ENCODE assay signal across 13 cellular contexts in the genomic region with DNA sequence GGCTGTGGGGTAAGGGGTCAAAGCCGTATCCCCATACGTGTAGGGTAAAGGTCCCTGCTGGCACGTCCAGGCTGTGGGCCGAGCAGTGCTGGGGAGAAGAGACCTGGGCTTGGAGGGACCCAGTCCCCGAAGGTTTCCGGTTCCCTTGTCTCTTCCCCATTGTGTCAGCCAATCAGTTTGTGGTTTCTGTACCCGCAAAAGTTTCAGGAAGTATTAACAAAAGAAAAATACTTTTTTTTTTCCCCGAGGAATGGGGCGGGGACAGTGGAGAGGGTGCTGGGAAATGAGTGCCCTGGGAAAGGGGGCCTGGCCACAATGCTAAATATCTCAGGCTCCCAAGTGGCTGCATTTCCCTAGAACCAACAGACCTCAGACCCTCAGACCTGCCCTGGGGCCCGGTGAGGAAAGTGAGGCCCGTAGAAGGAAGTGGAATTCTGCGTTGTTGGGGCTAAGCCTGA. TPM values are rescaled to one million over a fixed set of nuclear protein-coding genes. Genes with fewer than 3 reads are reported as not detected.
DNase-seq lines count a peak whose midpoint lies in the region; ATAC-seq, FAIRE-seq and TF ChIP-seq lines count a peak whose summit lies in the region.
"Had no signal": no experiment of that assay in that cellular context is flagged by ENCODE, and none has a peak within 500 bp of the region (broad histone marks: within the 10 kb centered on the region; RNA-seq: fewer than 3 reads in every experiment).

No MANE protein-coding gene starts in this region.

- H3K27ac Mint-ChIP-seq in activated CD4-positive, alpha-beta T cell treated with anti-CD3 and anti-CD28 coated beads, Interleukin-2, amount 10 ng/mL, durations not matched to agents 24 days and 14 days: peak overlapping the region; percentile 60
- peak overlapping the region in 1 of 3 donors; percentile 79 for H3K27ac Mint-ChIP-seq in IgD-negative memory B cell
- H3K27ac Mint-ChIP-seq in activated CD8-positive, alpha-beta T cell treated with anti-CD3 and anti-CD28 coated beads, Interleukin-2, amount 10 ng/mL, durations not matched to agents 7 days and 5 days: peak overlapping the region; percentile 43

- H3K9me3 Mint-ChIP-seq in activated CD4-positive, alpha-beta T cell treated with anti-CD3 and anti-CD28 coated beads, Interleukin-2, amount 10 ng/mL, durations not matched to agents 24 days and 14 days: no peaks in the 10 kb centered on the region
- no peaks in the 10 kb centered on the region for H3K9me3 Mint-ChIP-seq in IgD-negative memory B cell
- no peaks in the 10 kb centered on the region for H3K9me3 Mint-ChIP-seq in activated CD8-positive, alpha-beta T cell treated with anti-CD3 and anti-CD28 coated beads, Interleukin-2, amount 10 ng/mL, durations not matched to agents 7 days and 5 days (ENCODE audit: insufficient read depth)

- TF ChIP-seq CTCF in D721Med (IDR thresholded peaks at IDR 0.05; ENCODE audit: insufficient read depth, missing control alignments): no peak

- ATAC-seq in activated CD8-positive, alpha-beta T cell treated with anti-CD3 and anti-CD28 coated beads, Interleukin-2, amount 10 ng/mL, durations not matched to agents 7 days and 5 days: no peak
- no peak for ATAC-seq in HG02870 (IDR thresholded peaks at IDR 0.05; ENCODE audit: unreplicated experiment)
- ATAC-seq: HCT116, SK-N-SH treated with all-trans-retinoic acid at 6 μM for 48 hours had no signal

- POLR2A ChIA-PET in activated CD8-positive, alpha-beta T cell treated with anti-CD3 and anti-CD28 coated beads, Interleukin-2, amount 10 ng/mL, durations not matched to agents 7 days and 5 days (lab: Charles Lee): interaction anchor here (1.2 to 1.5 kb wide), 2 partner anchors 15 to 44 kb away, joined by 3 read pairs; partner anchors contain the start of genes AMD1 and CDK19

- H3K4me3 Mint-ChIP-seq in activated CD4-positive, alpha-beta T cell treated with anti-CD3 and anti-CD28 coated beads, Interleukin-2, amount 10 ng/mL, durations not matched to agents 24 days and 14 days: peak overlapping the region; percentile 26
- H3K4me3 Mint-ChIP-seq in IgD-negative memory B cell: peak overlapping the region in 3 of 4 donors; percentile 66 to 85 (median 80)
- no peak overlapping the region for H3K4me3 Mint-ChIP-seq in activated CD8-positive, alpha-beta T cell treated with anti-CD3 and anti-CD28 coated beads, Interleukin-2, amount 10 ng/mL, durations not matched to agents 7 days and 5 days

- FAIRE-seq in D721Med (lab: Jason Lieb, UNC): no peak
- FAIRE-seq: bronchial epithelial cell had no signal

- H3K36me3 Mint-ChIP-seq in activated CD4-positive, alpha-beta T cell treated with anti-CD3 and anti-CD28 coated beads, Interleukin-2, amount 10 ng/mL, durations not matched to agents 24 days and 14 days (ENCODE audit: low read depth): no peaks in the 10 kb centered on the region
- H3K36me3 Mint-ChIP-seq in IgD-negative memory B cell: no peaks in the 10 kb centered on the region
- no peaks in the 10 kb centered on the region for H3K36me3 Mint-ChIP-seq in activated CD8-positive, alpha-beta T cell treated with anti-CD3 and anti-CD28 coated beads, Interleukin-2, amount 10 ng/mL, durations not matched to agents 7 days and 5 days (ENCODE audit: low read depth)

- CTCF ChIA-PET in activated CD8-positive, alpha-beta T cell treated with anti-CD3 and anti-CD28 coated beads, Interleukin-2, amount 10 ng/mL, durations not matched to agents 7 days and 5 days (lab: Charles Lee): no interaction called here

- H3K4me1 Mint-ChIP-seq in activated CD4-positive, alpha-beta T cell treated with anti-CD3 and anti-CD28 coated beads, Interleukin-2, amount 10 ng/mL, durations not matched to agents 24 days and 14 days: peaks cover 12% of the 10 kb centered on the region
- peaks cover 0 to 4% (median 3%) of the 10 kb centered on the region in 3 donors for H3K4me1 Mint-ChIP-seq in IgD-negative memory B cell
- peaks cover 10% of the 10 kb centered on the region for H3K4me1 Mint-ChIP-seq in activated CD8-positive, alpha-beta T cell treated with anti-CD3 and anti-CD28 coated beads, Interleukin-2, amount 10 ng/mL, durations not matched to agents 7 days and 5 days (ENCODE audit: low read depth)

- no peaks in the 10 kb centered on the region for H3K27me3 Mint-ChIP-seq in activated CD4-positive, alpha-beta T cell treated with anti-CD3 and anti-CD28 coated beads, Interleukin-2, amount 10 ng/mL, durations not matched to agents 24 days and 14 days
- H3K27me3 Mint-ChIP-seq in IgD-negative memory B cell: no peaks in the 10 kb centered on the region
- H3K27me3 Mint-ChIP-seq in activated CD8-positive, alpha-beta T cell treated with anti-CD3 and anti-CD28 coated beads, Interleukin-2, amount 10 ng/mL, durations not matched to agents 7 days and 5 days (ENCODE audit: low read depth): no peaks in the 10 kb centered on the region

- intact Hi-C loops in activated CD4-positive, alpha-beta T cell treated with anti-CD3 and anti-CD28 coated beads, Interleukin-2, amount 10 ng/mL, durations not matched to agents 24 days and 14 days (cut with micrococcal nuclease): no loop called here
- intact Hi-C loops in posterior vena cava (cut with DNase I): no loop called here

- DNase-seq in activated CD4-positive, alpha-beta T cell treated with anti-CD3 and anti-CD28 coated beads, Interleukin-2, amount 10 ng/mL, durations not matched to agents 24 days and 14 days: peak; percentile 61
- no peak for DNase-seq in activated CD4-positive, alpha-beta T cell treated with anti-CD3 and anti-CD28 coated beads for 4 hours
- DNase-seq in activated CD8-positive, alpha-beta T cell treated with anti-CD3 and anti-CD28 coated beads, Interleukin-2, amount 10 ng/mL, durations not matched to agents 7 days and 5 days: no peak
- DNase-seq in posterior vena cava (ENCODE audit: low spot score) (peak; percentile 68), mesenteric fat pad (ENCODE audit: low spot score) (no peak), D721Med (ENCODE audit: insufficient read length, low spot score) (no peak)
- DNase-seq: NCI-H1092, NCI-H69 had no signal

RNA-seq across cellular contexts. Expression of gene AMD1, which starts 15.2 kb away (rescaled TPM):
- 108 and 113 TPM in 2 replicates for total RNA-seq in activated CD4-positive, alpha-beta T cell treated with anti-CD3 and anti-CD28 coated beads, Interleukin-2, amount 10 ng/mL, durations not matched to agents 24 days and 14 days
- 46.2 TPM for polyA plus RNA-seq in IgD-negative memory B cell
- total RNA-seq in activated CD8-positive, alpha-beta T cell treated with anti-CD3 and anti-CD28 coated beads, Interleukin-2, amount 10 ng/mL, durations not matched to agents 7 days and 5 days: 10 to 100 TPM; 75.5 to 77.7 TPM
- total RNA-seq in posterior vena cava: 10 to 100 TPM; 39.7 to 57.9 TPM
- total RNA-seq in mesenteric fat pad: 71.9 TPM

RNA-seq across cellular contexts. Expression of gene CDK19, which starts 44.1 kb away (rescaled TPM):
- 13.0 and 15.7 TPM in 2 replicates for total RNA-seq in activated CD4-positive, alpha-beta T cell treated with anti-CD3 and anti-CD28 coated beads, Interleukin-2, amount 10 ng/mL, durations not matched to agents 24 days and 14 days
- 4.0 TPM for polyA plus RNA-seq in IgD-negative memory B cell
- total RNA-seq in activated CD8-positive, alpha-beta T cell treated with anti-CD3 and anti-CD28 coated beads, Interleukin-2, amount 10 ng/mL, durations not matched to agents 7 days and 5 days: 10 to 100 TPM; 21.6 to 26.2 TPM
- total RNA-seq in posterior vena cava (10 to 100 TPM; 12.0 to 12.7 TPM), mesenteric fat pad (11.9 TPM)

Comparison
In these comparisons a context has a peak if more than half of its experiments do, and no peak if none do; other contexts are left out.
1. DNase-seq: peak in activated CD4-positive, alpha-beta T cell treated with anti-CD3 and anti-CD28 coated beads, Interleukin-2, amount 10 ng/mL, durations not matched to agents 24 days and 14 days (single experiment) and posterior vena cava (single experiment); none in activated CD4-positive, alpha-beta T cell treated with anti-CD3 and anti-CD28 coated beads for 4 hours (0 of 2), activated CD8-positive, alpha-beta T cell treated with anti-CD3 and anti-CD28 coated beads, Interleukin-2, amount 10 ng/mL, durations not matched to agents 7 days and 5 days (single experiment), mesenteric fat pad (single experiment) and D721Med (single experiment).